In genomic region chr9:80881946-80882345, GRCh38 we compare ENCODE assay signal across 1 cellular context.
TF ChIP-seq lines count a peak whose summit lies in the region.

No MANE protein-coding gene starts in this region.

TF ChIP-seq in GM23338, 12 proteins besides CTCF, POLR2A, EP300 and RAD21:
- TF ChIP-seq EZH2 (IDR thresholded peaks at IDR 0.05; ENCODE audit: low read depth, unreplicated experiment) (no peak), ZNF462 (CRISPR knock-in tag; IDR thresholded peaks at IDR 0.05) (no peak), NANOG (IDR thresholded peaks at IDR 0.05; ENCODE audit: borderline replicate concordance) (no peak), JUNB (IDR thresholded peaks at IDR 0.05; ENCODE audit: unreplicated experiment) (no peak)
